ENCODE assay signal across 1 cellular context in genomic region chr2:96156011-96156820, GRCh38.
TF ChIP-seq lines count a peak whose summit lies in the region.

No MANE protein-coding gene starts in this region.

TF ChIP-seq in SK-N-SH, 30 proteins besides CTCF, POLR2A, EP300 and RAD21 (continued from another document):
- no peak for TF ChIP-seq SIN3A (IDR thresholded peaks at IDR 0.05; ENCODE audit: borderline replicate concordance, low read depth, low read length)
- no peak for TF ChIP-seq TEAD4 (IDR thresholded peaks at IDR 0.05; ENCODE audit: borderline replicate concordance, insufficient read depth)
- TF ChIP-seq GATA2 (CRISPR knock-in tag; IDR thresholded peaks at IDR 0.05): no peak
- no peak for TF ChIP-seq SMC3 (IDR thresholded peaks at IDR 0.05; ENCODE audit: low read depth, low read length)
- TF ChIP-seq POLR2AphosphoS5 (IDR thresholded peaks at IDR 0.05; ENCODE audit: low read depth, low read length): no peak
- no peak for TF ChIP-seq FOXJ3 (CRISPR knock-in tag; IDR thresholded peaks at IDR 0.05)
- no peak for TF ChIP-seq EZH2phosphoT487 (IDR thresholded peaks at IDR 0.05; ENCODE audit: borderline replicate concordance, low read depth)
- no peak for TF ChIP-seq TCF12 (IDR thresholded peaks at IDR 0.05)
- TF ChIP-seq, protein P1, sequence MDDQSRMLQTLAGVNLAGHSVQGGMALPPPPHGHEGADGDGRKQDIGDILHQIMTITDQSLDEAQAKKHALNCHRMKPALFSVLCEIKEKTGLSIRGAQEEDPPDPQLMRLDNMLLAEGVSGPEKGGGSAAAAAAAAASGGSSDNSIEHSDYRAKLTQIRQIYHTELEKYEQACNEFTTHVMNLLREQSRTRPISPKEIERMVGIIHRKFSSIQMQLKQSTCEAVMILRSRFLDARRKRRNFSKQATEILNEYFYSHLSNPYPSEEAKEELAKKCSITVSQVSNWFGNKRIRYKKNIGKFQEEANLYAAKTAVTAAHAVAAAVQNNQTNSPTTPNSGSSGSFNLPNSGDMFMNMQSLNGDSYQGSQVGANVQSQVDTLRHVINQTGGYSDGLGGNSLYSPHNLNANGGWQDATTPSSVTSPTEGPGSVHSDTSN (IDR thresholded peaks at IDR 0.05): no peak
- TF ChIP-seq, protein P2, sequence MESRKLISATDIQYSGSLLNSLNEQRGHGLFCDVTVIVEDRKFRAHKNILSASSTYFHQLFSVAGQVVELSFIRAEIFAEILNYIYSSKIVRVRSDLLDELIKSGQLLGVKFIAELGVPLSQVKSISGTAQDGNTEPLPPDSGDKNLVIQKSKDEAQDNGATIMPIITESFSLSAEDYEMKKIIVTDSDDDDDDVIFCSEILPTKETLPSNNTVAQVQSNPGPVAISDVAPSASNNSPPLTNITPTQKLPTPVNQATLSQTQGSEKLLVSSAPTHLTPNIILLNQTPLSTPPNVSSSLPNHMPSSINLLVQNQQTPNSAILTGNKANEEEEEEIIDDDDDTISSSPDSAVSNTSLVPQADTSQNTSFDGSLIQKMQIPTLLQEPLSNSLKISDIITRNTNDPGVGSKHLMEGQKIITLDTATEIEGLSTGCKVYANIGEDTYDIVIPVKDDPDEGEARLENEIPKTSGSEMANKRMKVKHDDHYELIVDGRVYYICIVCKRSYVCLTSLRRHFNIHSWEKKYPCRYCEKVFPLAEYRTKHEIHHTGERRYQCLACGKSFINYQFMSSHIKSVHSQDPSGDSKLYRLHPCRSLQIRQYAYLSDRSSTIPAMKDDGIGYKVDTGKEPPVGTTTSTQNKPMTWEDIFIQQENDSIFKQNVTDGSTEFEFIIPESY (IDR thresholded peaks at IDR 0.05; ENCODE audit: borderline replicate concordance, low read depth): no peak
- TF ChIP-seq, protein P3, sequence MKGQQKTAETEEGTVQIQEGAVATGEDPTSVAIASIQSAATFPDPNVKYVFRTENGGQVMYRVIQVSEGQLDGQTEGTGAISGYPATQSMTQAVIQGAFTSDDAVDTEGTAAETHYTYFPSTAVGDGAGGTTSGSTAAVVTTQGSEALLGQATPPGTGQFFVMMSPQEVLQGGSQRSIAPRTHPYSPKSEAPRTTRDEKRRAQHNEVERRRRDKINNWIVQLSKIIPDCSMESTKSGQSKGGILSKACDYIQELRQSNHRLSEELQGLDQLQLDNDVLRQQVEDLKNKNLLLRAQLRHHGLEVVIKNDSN (IDR thresholded peaks at IDR 0.05; ENCODE audit: borderline replicate concordance, low read depth): no peak
- TF ChIP-seq RCOR1 (IDR thresholded peaks at IDR 0.05; ENCODE audit: low read length): no peak
TF ChIP-seq in SK-N-SH: peak in this region for 0.
